In genomic region chr3:187964759-187965158, GRCh38 we compare ENCODE assay signal across 18 cellular contexts.
DNase-seq lines count a peak whose midpoint lies in the region; ATAC-seq and TF ChIP-seq lines count a peak whose summit lies in the region.
"Had no signal": no experiment of that assay in that cellular context is flagged by ENCODE, and none has a peak within 500 bp of the region (broad histone marks: within the 10 kb centered on the region; RNA-seq: fewer than 3 reads in every experiment).

No MANE protein-coding gene starts in this region.

- in situ Hi-C loops in KBM-7 (cut with MboI; ENCODE audit: low pct_unique_long_range_greater_than_20kb, low sequenced_read_pairs): no loop called here

- H3K27me3 ChIP-seq in right atrium auricular region (no peaks in the 10 kb centered on the region), OCI-LY1 (ENCODE audit: insufficient read depth, low read length) (no peaks in the 10 kb centered on the region), neutrophil (no peaks in the 10 kb centered on the region)
- H3K27me3 ChIP-seq: SJCRH30 had no signal

- TF ChIP-seq CTCF in right atrium auricular region (IDR thresholded peaks at IDR 0.05) (no peak), OCI-LY1 (IDR thresholded peaks at IDR 0.05; ENCODE audit: low read length) (no peak), neutrophil (IDR thresholded peaks at IDR 0.05) (no peak)

- no peaks in the 10 kb centered on the region for H4K20me1 ChIP-seq in OCI-LY1 (ENCODE audit: insufficient read depth, low read length)

- H3K4me2 ChIP-seq in OCI-LY1 (ENCODE audit: low read length): peak overlapping the region; percentile 51

- no peaks in the 10 kb centered on the region for H3K36me3 ChIP-seq in right atrium auricular region
- H3K36me3 ChIP-seq in OCI-LY1 (ENCODE audit: insufficient read depth, low read length): peaks cover 51% of the 10 kb centered on the region
- H3K36me3 ChIP-seq in neutrophil: no peaks in the 10 kb centered on the region
- H3K36me3 ChIP-seq: SJCRH30 had no signal

- H3K9me3 ChIP-seq in right atrium auricular region (no peaks in the 10 kb centered on the region), OCI-LY1 (ENCODE audit: low read length) (no peaks in the 10 kb centered on the region), neutrophil (no peaks in the 10 kb centered on the region)
- H3K9me3 ChIP-seq: SJCRH30 had no signal

- H3K9ac ChIP-seq in OCI-LY1 (ENCODE audit: low read length): peak overlapping the region; percentile 76

- H3K4me1 ChIP-seq in right atrium auricular region (peaks cover 0 to 32% of the 10 kb centered on the region in 2 donors), OCI-LY1 (ENCODE audit: insufficient read depth, low read length, severe bottlenecking) (peaks cover 100% of the 10 kb centered on the region), neutrophil (ENCODE audit: control insufficient read depth in 1 of 2, insufficient read depth in 1 of 2, low read depth in 1 of 2, low read length in 1 of 2) (peaks cover 96 to 98% of the 10 kb centered on the region in 2 experiments)
- H3K4me1 ChIP-seq: SJCRH30 had no signal

- DNase-seq in right atrium auricular region (ENCODE audit: low spot score) (no peak), Right ventricle myocardium inferior (ENCODE audit: missing footprints) (no peak), KBM-7 (no peak), D341Med (ENCODE audit: low spot score) (no peak)
- DNase-seq in stimulated activated CD4-positive, alpha-beta T cell treated with anti-CD3 and anti-CD28 coated beads, Interleukin-1b, Interleukin-23, amount 100 ng/mL, for 48 hours: no peak
- DNase-seq: AML-193; CD4-positive, alpha-beta T cell; DMS79; H9; NCI-H1105; NCI-H187; NCI-H226; NCI-H69; SJCRH30 had no signal

- H3K4me3 ChIP-seq in right atrium auricular region: no peak overlapping the region
- H3K4me3 ChIP-seq in OCI-LY1 (ENCODE audit: low read depth, low read length, poor library complexity, severe bottlenecking): no peak overlapping the region
- peak overlapping the region in 1 of 2 experiments; percentile 42 for H3K4me3 ChIP-seq in neutrophil (ENCODE audit: low read depth in 1 of 2, low read length in 1 of 2)
- H3K4me3 ChIP-seq: K562, SJCRH30 had no signal

- intact Hi-C loops in Right ventricle myocardium inferior (cut with DNase I): loop anchor here (5.0 kb wide), 1 partner anchor 217 kb away; the partner anchor contains the start of gene BCL6

- no peak for ATAC-seq in Right ventricle myocardium inferior
- ATAC-seq: K562 had no signal

- no peaks in the 10 kb centered on the region for H3K9me2 ChIP-seq in OCI-LY1 (ENCODE audit: low read depth, low read length)

- peaks cover 14% of the 10 kb centered on the region for H3K79me2 ChIP-seq in OCI-LY1 (ENCODE audit: insufficient read depth, low read length)

- no peak overlapping the region for H2AFZ ChIP-seq in OCI-LY1 (ENCODE audit: low read length)

- peak overlapping the region; percentile 65 to 78 for H3K27ac ChIP-seq in right atrium auricular region
- H3K27ac ChIP-seq in OCI-LY1 (ENCODE audit: low read depth, low read length, poor library complexity, severe bottlenecking): peak overlapping the region; percentile 97
- H3K27ac ChIP-seq in neutrophil: peak overlapping the region; percentile 90
- H3K27ac ChIP-seq: RWPE1, SJCRH30 had no signal

- H3F3A ChIP-seq in OCI-LY1 (ENCODE audit: insufficient read depth, low read length): peaks cover 28% of the 10 kb centered on the region
